In the genomic region with DNA sequence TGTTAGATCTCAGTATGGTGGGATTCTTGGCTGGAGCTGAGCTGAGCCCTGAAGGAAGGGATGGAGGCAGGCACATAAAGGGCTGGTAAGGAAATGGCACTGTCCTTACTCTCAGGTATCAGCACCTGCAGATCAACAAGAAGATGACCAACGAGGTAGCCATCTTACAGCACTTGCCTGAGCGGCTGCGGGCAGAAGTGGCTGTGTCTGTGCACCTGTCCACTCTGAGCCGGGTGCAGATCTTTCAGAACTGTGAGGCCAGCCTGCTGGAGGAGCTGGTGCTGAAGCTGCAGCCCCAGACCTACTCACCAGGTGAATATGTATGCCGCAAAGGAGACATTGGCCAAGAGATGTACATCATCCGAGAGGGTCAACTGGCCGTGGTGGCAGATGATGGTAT, we compare ENCODE assay signal across 9 cellular contexts. TPM values are rescaled to one million over a fixed set of nuclear protein-coding genes. Genes with fewer than 3 reads are reported as not detected.
"Had no signal": no experiment of that assay in that cellular context is flagged by ENCODE, and none has a peak within 500 bp of the region (broad histone marks: within the 10 kb centered on the region; RNA-seq: fewer than 3 reads in every experiment).

No MANE protein-coding gene starts in this region.

- H3K4me3 Mint-ChIP-seq: IgD-negative memory B cell had no signal

- H3K4me2 ChIP-seq: KMS-11 had no signal

- H3K9ac ChIP-seq: KMS-11 had no signal

- FAIRE-seq: HepG2, HTR-8/SVneo, K562 had no signal

- H3K27ac Mint-ChIP-seq: IgD-negative memory B cell had no signal

- H3K4me3 ChIP-seq: K562 had no signal

- DNase-seq: IMR-90, KG1 had no signal

- H3K9me3 Mint-ChIP-seq: IgD-negative memory B cell had no signal

- H3K27ac ChIP-seq: KMS-11 had no signal

RNA-seq across cellular contexts. Expression of gene CNGA4, which starts 2.4 kb away (rescaled TPM):
- total RNA-seq: HepG2, HT-29, HT1080 had no signal
- polyA plus RNA-seq: IgD-negative memory B cell had no signal

RNA-seq across cellular contexts. Expression of gene CCKBR, which starts 18.3 kb away (rescaled TPM):
- total RNA-seq: HepG2, HT-29, HT1080, IMR-90, K562 had no signal
- polyA plus RNA-seq: HepG2, IgD-negative memory B cell, IMR-90, K562 had no signal

RNA-seq across cellular contexts. Expression of gene C11orf42, which starts 36.0 kb away (rescaled TPM):
- total RNA-seq: HepG2, HT-29, HT1080, IMR-90, K562 had no signal
- polyA plus RNA-seq: HepG2, IgD-negative memory B cell, IMR-90, K562 had no signal

RNA-seq across cellular contexts. Expression of gene OR52W1, which starts 42.3 kb away (rescaled TPM):
- total RNA-seq: HepG2, HT-29, HT1080, IMR-90, K562 had no signal
- polyA plus RNA-seq: HepG2, IgD-negative memory B cell, IMR-90, K562 had no signal
